ENCODE assay signal across 25 cellular contexts in the genomic region with DNA sequence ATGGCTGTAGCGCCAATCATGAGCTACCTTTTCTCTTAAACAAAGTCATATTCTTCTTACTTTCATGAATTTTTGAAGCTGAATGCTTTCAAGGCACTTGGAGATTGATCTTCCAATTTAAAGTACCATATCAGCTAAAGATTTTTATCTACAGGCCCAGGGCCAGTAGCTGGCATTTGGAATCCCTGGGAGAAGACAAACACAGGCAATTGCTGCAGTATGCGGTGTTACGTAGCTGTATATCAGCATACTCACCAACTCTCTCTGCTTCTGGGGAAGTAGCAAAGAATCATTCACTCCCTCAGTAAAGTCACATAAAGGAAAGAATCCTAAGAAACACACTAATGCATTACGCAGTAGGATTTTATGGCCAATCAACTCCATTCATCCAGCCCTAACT.
"Had no signal": no experiment of that assay in that cellular context is flagged by ENCODE, and none has a peak within 500 bp of the region (broad histone marks: within the 10 kb centered on the region; RNA-seq: fewer than 3 reads in every experiment).

No MANE protein-coding gene starts in this region.

- H3K27ac ChIP-seq: coronary artery, epithelial cell of prostate, esophagus squamous epithelium, gastrocnemius medialis, heart right ventricle, left lung, lower lobe of right lung had no signal

- H3K4me1 ChIP-seq: esophagus squamous epithelium, gastrocnemius medialis, heart right ventricle, left lung, lower lobe of right lung had no signal

- H3K36me3 Mint-ChIP-seq: naive thymus-derived CD4-positive, alpha-beta T cell; natural killer cell had no signal

- H3K4me3 ChIP-seq: coronary artery, dorsolateral prefrontal cortex, esophagus squamous epithelium, gastrocnemius medialis, heart right ventricle, left lung, lower lobe of right lung had no signal

- H3K9me3 ChIP-seq: esophagus squamous epithelium, gastrocnemius medialis, heart right ventricle, left lung, lower lobe of right lung had no signal

- H3K4me1 Mint-ChIP-seq: naive thymus-derived CD4-positive, alpha-beta T cell; natural killer cell had no signal

- ATAC-seq: esophagus mucosa; gastrocnemius medialis; heart right ventricle; left cardiac atrium; left lung; left ventricle myocardium superior; lower lobe of right lung; naive thymus-derived CD4-positive, alpha-beta T cell; natural killer cell had no signal

- H3K4me3 Mint-ChIP-seq: naive thymus-derived CD4-positive, alpha-beta T cell; natural killer cell had no signal

- H3K27me3 Mint-ChIP-seq: naive thymus-derived CD4-positive, alpha-beta T cell had no signal

- DNase-seq: dermis blood vessel endothelial cell; dorsolateral prefrontal cortex; effector CD4-positive, alpha-beta T cell; effector memory CD4-positive, alpha-beta T cell; erythroblast; esophagus squamous epithelium; foreskin fibroblast; foreskin melanocyte; gastrocnemius medialis; glutamatergic neuron; head of caudate nucleus; heart right ventricle; hippocampal formation; islet precursor cell; left cardiac atrium; left lung; left ventricle myocardium superior; lower lobe of right lung; mesenchymal stem cell; midbrain; naive thymus-derived CD4-positive, alpha-beta T cell; natural killer cell had no signal

- H3K27ac Mint-ChIP-seq: naive thymus-derived CD4-positive, alpha-beta T cell; natural killer cell had no signal

- H3K27me3 ChIP-seq: dorsolateral prefrontal cortex, esophagus squamous epithelium, gastrocnemius medialis, left lung had no signal

- H3K36me3 ChIP-seq: esophagus squamous epithelium, gastrocnemius medialis, heart right ventricle, left lung, lower lobe of right lung had no signal
